ENCODE assay signal across 23 cellular contexts in the genomic region with DNA sequence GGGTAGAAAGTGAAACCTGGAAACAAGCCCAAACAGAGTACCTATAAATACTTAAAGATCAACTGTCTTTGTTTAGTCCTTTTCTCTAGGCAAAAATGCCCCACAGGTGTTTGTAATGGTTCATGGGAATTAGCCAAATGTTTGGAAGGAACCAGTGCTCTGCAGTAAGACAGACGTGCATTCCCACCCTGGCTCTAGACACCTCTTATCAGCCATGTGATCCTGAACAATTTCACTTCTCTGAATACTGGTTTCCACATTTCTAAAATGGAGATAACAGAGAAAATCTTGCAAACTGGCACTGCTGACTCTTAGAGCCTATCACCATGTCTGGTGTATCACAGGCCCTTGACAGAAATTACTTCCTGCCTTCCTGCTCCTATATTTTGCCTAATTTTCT.
"Had no signal": no experiment of that assay in that cellular context is flagged by ENCODE, and none has a peak within 500 bp of the region (broad histone marks: within the 10 kb centered on the region; RNA-seq: fewer than 3 reads in every experiment).

No MANE protein-coding gene starts in this region.

- H3K27ac ChIP-seq: colonic mucosa, hepatocyte, neural progenitor cell, parathyroid adenoma, psoas muscle, right lobe of liver, testis, transverse colon had no signal

- DNase-seq: colonic mucosa; dermis blood vessel endothelial cell; foreskin melanocyte; head of caudate nucleus; kidney; left colon; left ventricle myocardium superior; mesenchymal stem cell; midbrain; nucleus accumbens; psoas muscle; retina; right lobe of liver; stimulated activated CD4-positive, alpha-beta T cell treated with anti-CD3 and anti-CD28 coated beads, Interleukin-4, amount 100 ng/mL, for 24 hours; stimulated activated naive CD8-positive, alpha-beta T cell treated with anti-CD3 and anti-CD28 coated beads, Interleukin-15, amount 100 ng/mL, for 72 hours; testis; transverse colon had no signal

- H3K27me3 ChIP-seq: colonic mucosa, hepatocyte, neural progenitor cell, right lobe of liver, testis, transverse colon had no signal

- H3K9ac ChIP-seq: neural progenitor cell, parathyroid adenoma had no signal

- H3K4me1 Mint-ChIP-seq: neural progenitor cell; stimulated activated memory B cell treated with anti-CD40 and anti-IgM and Interleukin-4, amounts not matched to agents 10 μg/mL and 1 μg/mL and 100 μg/mL, for 72 hours had no signal

- H2AFZ ChIP-seq: hepatocyte, neural progenitor cell, parathyroid adenoma had no signal

- H3K36me3 ChIP-seq: colonic mucosa, right lobe of liver, transverse colon had no signal

- H3K79me2 ChIP-seq: parathyroid adenoma had no signal

- H3K4me1 ChIP-seq: colonic mucosa, neural progenitor cell, parathyroid adenoma, psoas muscle, right lobe of liver, testis, transverse colon had no signal

- H3K27ac Mint-ChIP-seq: natural killer cell treated with Interleukin-12 subunit alpha and Interleukin-12 subunit beta and Interleukin-15 and Interleukin-18, amount 100 ng/mL, for 72 hours; neural progenitor cell; stimulated activated memory B cell treated with anti-CD40 and anti-IgM and Interleukin-4, amounts not matched to agents 10 μg/mL and 1 μg/mL and 100 μg/mL, for 72 hours; stimulated activated naive CD8-positive, alpha-beta T cell treated with anti-CD3 and anti-CD28 coated beads, Interleukin-15, amount 100 ng/mL, for 72 hours had no signal

- ATAC-seq: left colon; left ventricle myocardium superior; natural killer cell treated with Interleukin-12 subunit alpha and Interleukin-12 subunit beta and Interleukin-15 and Interleukin-18, amount 100 ng/mL, for 72 hours; psoas muscle; right lobe of liver; stimulated activated memory B cell treated with anti-CD40 and anti-IgM and Interleukin-4, amounts not matched to agents 10 μg/mL and 1 μg/mL and 100 μg/mL, for 72 hours; stimulated activated naive CD8-positive, alpha-beta T cell treated with anti-CD3 and anti-CD28 coated beads, Interleukin-15, amount 100 ng/mL, for 72 hours had no signal

- H3K9me3 ChIP-seq: colonic mucosa, psoas muscle, right lobe of liver, testis, transverse colon had no signal

- H3K4me3 ChIP-seq: colonic mucosa, hepatocyte, lung, neural progenitor cell, psoas muscle, right lobe of liver, testis, transverse colon had no signal

- H3K4me2 ChIP-seq: hepatocyte, neural progenitor cell had no signal

- H3K4me3 Mint-ChIP-seq: natural killer cell treated with Interleukin-12 subunit alpha and Interleukin-12 subunit beta and Interleukin-15 and Interleukin-18, amount 100 ng/mL, for 72 hours; neural progenitor cell; stimulated activated memory B cell treated with anti-CD40 and anti-IgM and Interleukin-4, amounts not matched to agents 10 μg/mL and 1 μg/mL and 100 μg/mL, for 72 hours; stimulated activated naive CD8-positive, alpha-beta T cell treated with anti-CD3 and anti-CD28 coated beads, Interleukin-15, amount 100 ng/mL, for 72 hours had no signal

- H3K27me3 Mint-ChIP-seq: stimulated activated naive CD8-positive, alpha-beta T cell treated with anti-CD3 and anti-CD28 coated beads, Interleukin-15, amount 100 ng/mL, for 72 hours had no signal

- H3K36me3 Mint-ChIP-seq: natural killer cell treated with Interleukin-12 subunit alpha and Interleukin-12 subunit beta and Interleukin-15 and Interleukin-18, amount 100 ng/mL, for 72 hours; stimulated activated memory B cell treated with anti-CD40 and anti-IgM and Interleukin-4, amounts not matched to agents 10 μg/mL and 1 μg/mL and 100 μg/mL, for 72 hours had no signal

- H3K9me3 Mint-ChIP-seq: natural killer cell treated with Interleukin-12 subunit alpha and Interleukin-12 subunit beta and Interleukin-15 and Interleukin-18, amount 100 ng/mL, for 72 hours; neural progenitor cell; stimulated activated memory B cell treated with anti-CD40 and anti-IgM and Interleukin-4, amounts not matched to agents 10 μg/mL and 1 μg/mL and 100 μg/mL, for 72 hours; stimulated activated naive CD8-positive, alpha-beta T cell treated with anti-CD3 and anti-CD28 coated beads, Interleukin-15, amount 100 ng/mL, for 72 hours had no signal
